In genomic region chr6:28469153-28469745, GRCh38 we compare ENCODE assay signal across 16 cellular contexts. TPM values are rescaled to one million over a fixed set of nuclear protein-coding genes. Genes with fewer than 3 reads are reported as not detected.
"Had no signal": no experiment of that assay in that cellular context is flagged by ENCODE, and none has a peak within 500 bp of the region (broad histone marks: within the 10 kb centered on the region; RNA-seq: fewer than 3 reads in every experiment).

No MANE protein-coding gene starts in this region.

RNA-seq across cellular contexts. Expression of gene GPX6, which starts 46.3 kb away (rescaled TPM):
- total RNA-seq: activated CD4-positive, alpha-beta memory T cell treated with anti-CD3 and anti-CD28 coated beads, Interleukin-2, amount 10 ng/mL, durations not matched to agents 7 days and 5 days; activated CD4-positive, alpha-beta T cell treated with anti-CD3 and anti-CD28 coated beads for 36 hours; activated CD4-positive, alpha-beta T cell treated with anti-CD3 and anti-CD28 coated beads, Interleukin-2, amount 10 ng/mL, durations not matched to agents 7 days and 5 days; activated CD8-positive, alpha-beta memory T cell treated with anti-CD3 and anti-CD28 coated beads, Interleukin-2, amount 10 ng/mL, durations not matched to agents 7 days and 5 days; activated CD8-positive, alpha-beta T cell treated with anti-CD3 and anti-CD28 coated beads, Interleukin-2, amount 10 ng/mL, durations not matched to agents 7 days and 5 days; activated naive CD4-positive, alpha-beta T cell treated with anti-CD3 and anti-CD28 coated beads for 36 hours; activated naive CD4-positive, alpha-beta T cell treated with anti-CD3 and anti-CD28 coated beads, Interleukin-2, amount 50 U/mL, for 72 hours; activated naive CD8-positive, alpha-beta T cell treated with anti-CD3 and anti-CD28 coated beads for 36 hours; activated T-helper 2 cell treated with anti-CD3 and anti-CD28 coated beads, Interferon-gamma antibody, Interleukin-2, Interleukin-4, amounts not matched to agents 10 μg/mL and 5 μg/mL and 100 μg/mL, durations not matched to agents 14 hours and 24 hours and 36 hours; adrenal gland; aorta; astrocyte; body of pancreas; breast epithelium; cardiac septum; cerebellum had no signal
- polyA plus RNA-seq: adrenal gland, aorta had no signal

RNA-seq across cellular contexts. Expression of gene GPX5, which starts 56.4 kb away (rescaled TPM):
- total RNA-seq: activated CD4-positive, alpha-beta memory T cell treated with anti-CD3 and anti-CD28 coated beads, Interleukin-2, amount 10 ng/mL, durations not matched to agents 7 days and 5 days; activated CD4-positive, alpha-beta T cell treated with anti-CD3 and anti-CD28 coated beads for 36 hours; activated CD4-positive, alpha-beta T cell treated with anti-CD3 and anti-CD28 coated beads, Interleukin-2, amount 10 ng/mL, durations not matched to agents 7 days and 5 days; activated CD8-positive, alpha-beta memory T cell treated with anti-CD3 and anti-CD28 coated beads, Interleukin-2, amount 10 ng/mL, durations not matched to agents 7 days and 5 days; activated CD8-positive, alpha-beta T cell treated with anti-CD3 and anti-CD28 coated beads, Interleukin-2, amount 10 ng/mL, durations not matched to agents 7 days and 5 days; activated naive CD4-positive, alpha-beta T cell treated with anti-CD3 and anti-CD28 coated beads for 36 hours; activated naive CD4-positive, alpha-beta T cell treated with anti-CD3 and anti-CD28 coated beads, Interleukin-2, amount 50 U/mL, for 72 hours; activated naive CD8-positive, alpha-beta T cell treated with anti-CD3 and anti-CD28 coated beads for 36 hours; activated T-helper 2 cell treated with anti-CD3 and anti-CD28 coated beads, Interferon-gamma antibody, Interleukin-2, Interleukin-4, amounts not matched to agents 10 μg/mL and 5 μg/mL and 100 μg/mL, durations not matched to agents 14 hours and 24 hours and 36 hours; adrenal gland; aorta; body of pancreas; breast epithelium; cardiac septum; cerebellum had no signal
- polyA plus RNA-seq: adrenal gland, aorta had no signal
